Comparison of ENCODE assay signal across 26 cellular contexts in the genomic region with DNA sequence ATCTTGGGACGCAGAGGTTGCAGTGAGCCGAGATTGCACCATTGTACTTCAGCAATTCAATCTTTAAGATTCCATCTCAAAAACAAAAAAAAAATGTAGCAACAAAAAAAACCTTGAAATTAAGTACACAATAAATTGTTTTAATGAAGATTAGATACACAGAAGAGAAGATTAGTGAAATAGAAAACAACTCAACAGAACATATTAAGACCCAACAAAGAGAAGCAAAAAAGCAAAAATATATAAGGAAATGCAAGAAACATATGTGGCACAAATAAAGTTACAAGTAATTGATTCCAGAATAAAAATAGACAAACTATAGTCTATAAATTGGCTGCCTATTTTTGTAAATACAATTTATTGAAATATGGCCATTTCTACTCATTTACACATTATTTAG.
"Had no signal": no experiment of that assay in that cellular context is flagged by ENCODE, and none has a peak within 500 bp of the region (broad histone marks: within the 10 kb centered on the region; RNA-seq: fewer than 3 reads in every experiment).

No MANE protein-coding gene starts in this region.

- H3K27me3 Mint-ChIP-seq: dendritic cell treated with granulocyte-macrophage colony-stimulating factor and Interleukin-4, amounts not matched to agents 40 ng/mL and 50 ng/mL, for 4 days had no signal

- H3K9me3 Mint-ChIP-seq: effector memory CD8-positive, alpha-beta T cell had no signal

- H3K36me3 ChIP-seq: colonic mucosa, esophagus muscularis mucosa, esophagus squamous epithelium, gastrocnemius medialis, gastroesophageal sphincter, heart left ventricle, heart right ventricle had no signal

- ATAC-seq: effector memory CD8-positive, alpha-beta T cell; esophagus mucosa; foreskin keratinocyte; gastrocnemius medialis; gastroesophageal sphincter; heart left ventricle; heart right ventricle had no signal

- H3K4me1 ChIP-seq: colonic mucosa, esophagus squamous epithelium, foreskin keratinocyte, gastrocnemius medialis, gastroesophageal sphincter, heart left ventricle, heart right ventricle had no signal

- H3K27me3 ChIP-seq: colonic mucosa, dorsolateral prefrontal cortex, esophagus muscularis mucosa, esophagus squamous epithelium, foreskin keratinocyte, gastrocnemius medialis, gastroesophageal sphincter, heart left ventricle, heart right ventricle, hepatocyte had no signal

- H3K4me1 Mint-ChIP-seq: endodermal cell had no signal

- H2AFZ ChIP-seq: hepatocyte had no signal

- H3K4me2 ChIP-seq: hepatocyte had no signal

- H3K9me3 ChIP-seq: colonic mucosa, esophagus muscularis mucosa, esophagus squamous epithelium, gastrocnemius medialis had no signal

- H3K79me2 ChIP-seq: hepatocyte had no signal

- H3K27ac ChIP-seq: colonic mucosa, coronary artery, dorsolateral prefrontal cortex, epithelial cell of prostate, esophagus muscularis mucosa, esophagus squamous epithelium, foreskin keratinocyte, gastrocnemius medialis, gastroesophageal sphincter, heart left ventricle, heart right ventricle, hepatocyte had no signal

- H3K4me3 Mint-ChIP-seq: dendritic cell treated with granulocyte-macrophage colony-stimulating factor and Interleukin-4, amounts not matched to agents 40 ng/mL and 50 ng/mL, for 4 days; effector memory CD8-positive, alpha-beta T cell; endodermal cell had no signal

- H3K27ac Mint-ChIP-seq: dendritic cell treated with granulocyte-macrophage colony-stimulating factor and Interleukin-4, amounts not matched to agents 40 ng/mL and 50 ng/mL, for 4 days; effector memory CD8-positive, alpha-beta T cell; endodermal cell had no signal

- DNase-seq: colonic mucosa; cortex of kidney; dermis blood vessel endothelial cell; dorsolateral prefrontal cortex; effector CD4-positive, alpha-beta T cell; effector CD8-positive, alpha-beta T cell; effector memory CD4-positive, alpha-beta T cell; effector memory CD8-positive, alpha-beta T cell; endodermal cell; erythroblast; esophagus squamous epithelium; foreskin fibroblast; foreskin keratinocyte; foreskin melanocyte; gastrocnemius medialis; glutamatergic neuron; head of caudate nucleus; heart left ventricle; heart right ventricle had no signal

- H3K4me3 ChIP-seq: colonic mucosa, coronary artery, dorsolateral prefrontal cortex, esophagus muscularis mucosa, esophagus squamous epithelium, gastrocnemius medialis, gastroesophageal sphincter, heart left ventricle, heart right ventricle, hepatocyte had no signal
